Comparison of ENCODE assay signal across 9 cellular contexts in genomic region chr10:22133640-22134624, GRCh38.
DNase-seq lines count a peak whose midpoint lies in the region; ATAC-seq and TF ChIP-seq lines count a peak whose summit lies in the region.
"Had no signal": no experiment of that assay in that cellular context is flagged by ENCODE, and none has a peak within 500 bp of the region (broad histone marks: within the 10 kb centered on the region; RNA-seq: fewer than 3 reads in every experiment).

No MANE protein-coding gene starts in this region.

- peak; percentile 11 for DNase-seq in activated CD4-positive, alpha-beta T cell treated with anti-CD3 and anti-CD28 coated beads for 36 hours
- DNase-seq in activated CD4-positive, alpha-beta T cell treated with anti-CD3 and anti-CD28 coated beads for 4 hours: no peak
- no peak for DNase-seq in naive thymus-derived CD8-positive, alpha-beta T cell
- no peak for DNase-seq in caudate nucleus (lab: John Stamatoyannopoulos, UW)
- DNase-seq in stimulated activated effector memory CD8-positive, alpha-beta T cell treated with anti-CD3 and anti-CD28 coated beads, Interleukin-12 subunit alpha, Interleukin-12 subunit beta, amount 100 ng/mL, for 72 hours (ENCODE audit: low spot score in 2 of 2): no peak
- DNase-seq: NCI-H2029 had no signal

- CTCF ChIA-PET in activated CD4-positive, alpha-beta T cell treated with anti-CD3 and anti-CD28 coated beads for 36 hours (lab: Charles Lee): interaction anchor here (0.8 to 1.0 kb wide), 2 partner anchors 97 to 122 kb away, joined by 3 read pairs; no protein-coding TSS in a partner anchor

- H3K4me1 Mint-ChIP-seq in activated CD4-positive, alpha-beta T cell treated with anti-CD3 and anti-CD28 coated beads for 36 hours: peaks cover 9% of the 10 kb centered on the region
- H3K4me1 Mint-ChIP-seq in naive thymus-derived CD8-positive, alpha-beta T cell: peaks cover 6 to 12% (median 8%) of the 10 kb centered on the region in 4 donors
- peaks cover 4% of the 10 kb centered on the region for H3K4me1 Mint-ChIP-seq in stimulated activated effector memory CD8-positive, alpha-beta T cell treated with anti-CD3 and anti-CD28 coated beads, Interleukin-12 subunit alpha, Interleukin-12 subunit beta, amount 100 ng/mL, for 72 hours

- intact Hi-C loops in activated CD4-positive, alpha-beta T cell treated with anti-CD3 and anti-CD28 coated beads for 36 hours (cut with DNase I, micrococcal nuclease): loop anchor here in 1 of 2 experiments (10.0 kb wide), 1 partner anchor 1389 kb away; no protein-coding TSS in a partner anchor

- H3K27ac Mint-ChIP-seq in activated CD4-positive, alpha-beta T cell treated with anti-CD3 and anti-CD28 coated beads for 36 hours: no peak overlapping the region
- peak overlapping the region in 2 of 10 donors; percentile 18 to 35 for H3K27ac Mint-ChIP-seq in naive thymus-derived CD8-positive, alpha-beta T cell
- no peak overlapping the region for H3K27ac Mint-ChIP-seq in stimulated activated effector memory CD8-positive, alpha-beta T cell treated with anti-CD3 and anti-CD28 coated beads, Interleukin-12 subunit alpha, Interleukin-12 subunit beta, amount 100 ng/mL, for 72 hours

- ATAC-seq in activated CD4-positive, alpha-beta T cell treated with anti-CD3 and anti-CD28 coated beads for 36 hours: peak; percentile 57
- ATAC-seq in HG03060 (IDR thresholded peaks at IDR 0.05; ENCODE audit: low read depth, unreplicated experiment): peak; percentile 79
- ATAC-seq in SK-N-SH treated with all-trans-retinoic acid at 6 μM for 48 hours: no peak
- ATAC-seq in naive thymus-derived CD8-positive, alpha-beta T cell: peak; percentile 20 to 25
- ATAC-seq in activated CD4-positive, CD25-positive, alpha-beta regulatory T cell treated with anti-CD3 and anti-CD28 coated beads, Interleukin-2, amount 50 U/mL, for 24 hours: no peak
- no peak for ATAC-seq in stimulated activated effector memory CD8-positive, alpha-beta T cell treated with anti-CD3 and anti-CD28 coated beads, Interleukin-12 subunit alpha, Interleukin-12 subunit beta, amount 100 ng/mL, for 72 hours

- no peaks in the 10 kb centered on the region for H3K36me3 Mint-ChIP-seq in activated CD4-positive, alpha-beta T cell treated with anti-CD3 and anti-CD28 coated beads for 36 hours (ENCODE audit: low read depth)
- H3K36me3 Mint-ChIP-seq in naive thymus-derived CD8-positive, alpha-beta T cell: peaks cover 0 to 6% (median 5%) of the 10 kb centered on the region in 3 donors
- H3K36me3 Mint-ChIP-seq in stimulated activated effector memory CD8-positive, alpha-beta T cell treated with anti-CD3 and anti-CD28 coated beads, Interleukin-12 subunit alpha, Interleukin-12 subunit beta, amount 100 ng/mL, for 72 hours: no peaks in the 10 kb centered on the region

- H3K4me3 Mint-ChIP-seq in activated CD4-positive, alpha-beta T cell treated with anti-CD3 and anti-CD28 coated beads for 36 hours: no peak overlapping the region
- peak overlapping the region in 1 of 10 donors; percentile 26 for H3K4me3 Mint-ChIP-seq in naive thymus-derived CD8-positive, alpha-beta T cell
- H3K4me3 Mint-ChIP-seq in stimulated activated effector memory CD8-positive, alpha-beta T cell treated with anti-CD3 and anti-CD28 coated beads, Interleukin-12 subunit alpha, Interleukin-12 subunit beta, amount 100 ng/mL, for 72 hours: no peak overlapping the region

- peaks cover 3% of the 10 kb centered on the region for H3K9me3 Mint-ChIP-seq in activated CD4-positive, alpha-beta T cell treated with anti-CD3 and anti-CD28 coated beads for 36 hours (ENCODE audit: low read depth)
- H3K9me3 Mint-ChIP-seq in naive thymus-derived CD8-positive, alpha-beta T cell: peaks cover 0 to 7% (median 4%) of the 10 kb centered on the region in 9 donors
- peaks cover 2% of the 10 kb centered on the region for H3K9me3 Mint-ChIP-seq in stimulated activated effector memory CD8-positive, alpha-beta T cell treated with anti-CD3 and anti-CD28 coated beads, Interleukin-12 subunit alpha, Interleukin-12 subunit beta, amount 100 ng/mL, for 72 hours

- POLR2A ChIA-PET in activated CD4-positive, alpha-beta T cell treated with anti-CD3 and anti-CD28 coated beads for 36 hours (lab: Charles Lee): no interaction called here
- POLR2A ChIA-PET in naive thymus-derived CD8-positive, alpha-beta T cell (lab: Charles Lee): no interaction called here

- no peak overlapping the region for H3K27ac ChIP-seq in caudate nucleus (ENCODE audit: low read depth, low read length)

- H3K27me3 Mint-ChIP-seq in activated CD4-positive, alpha-beta T cell treated with anti-CD3 and anti-CD28 coated beads for 36 hours: peaks cover 13% of the 10 kb centered on the region
- peaks cover 9 to 26% (median 15%) of the 10 kb centered on the region in 5 donors for H3K27me3 Mint-ChIP-seq in naive thymus-derived CD8-positive, alpha-beta T cell

TF ChIP-seq in SK-N-SH treated with all-trans-retinoic acid at 6 μM for 48 hours, 23 proteins besides CTCF, POLR2A, EP300 and RAD21:
- TF ChIP-seq ZC3H10 (CRISPR knock-in tag; IDR thresholded peaks at IDR 0.05): no peak
- TF ChIP-seq TCF4 (CRISPR knock-in tag; IDR thresholded peaks at IDR 0.05; ENCODE audit: borderline replicate concordance): peak; percentile 79

Comparison
In these comparisons a context has a peak if more than half of its experiments do, and no peak if none do; other contexts are left out.
1. ATAC-seq: peak in activated CD4-positive, alpha-beta T cell treated with anti-CD3 and anti-CD28 coated beads for 36 hours (single experiment), HG03060 (single experiment) and naive thymus-derived CD8-positive, alpha-beta T cell (2 of 2); none in SK-N-SH treated with all-trans-retinoic acid at 6 μM for 48 hours (single experiment), activated CD4-positive, CD25-positive, alpha-beta regulatory T cell treated with anti-CD3 and anti-CD28 coated beads, Interleukin-2, amount 50 U/mL, for 24 hours (0 of 2) and stimulated activated effector memory CD8-positive, alpha-beta T cell treated with anti-CD3 and anti-CD28 coated beads, Interleukin-12 subunit alpha, Interleukin-12 subunit beta, amount 100 ng/mL, for 72 hours (single experiment).